In the genomic region with DNA sequence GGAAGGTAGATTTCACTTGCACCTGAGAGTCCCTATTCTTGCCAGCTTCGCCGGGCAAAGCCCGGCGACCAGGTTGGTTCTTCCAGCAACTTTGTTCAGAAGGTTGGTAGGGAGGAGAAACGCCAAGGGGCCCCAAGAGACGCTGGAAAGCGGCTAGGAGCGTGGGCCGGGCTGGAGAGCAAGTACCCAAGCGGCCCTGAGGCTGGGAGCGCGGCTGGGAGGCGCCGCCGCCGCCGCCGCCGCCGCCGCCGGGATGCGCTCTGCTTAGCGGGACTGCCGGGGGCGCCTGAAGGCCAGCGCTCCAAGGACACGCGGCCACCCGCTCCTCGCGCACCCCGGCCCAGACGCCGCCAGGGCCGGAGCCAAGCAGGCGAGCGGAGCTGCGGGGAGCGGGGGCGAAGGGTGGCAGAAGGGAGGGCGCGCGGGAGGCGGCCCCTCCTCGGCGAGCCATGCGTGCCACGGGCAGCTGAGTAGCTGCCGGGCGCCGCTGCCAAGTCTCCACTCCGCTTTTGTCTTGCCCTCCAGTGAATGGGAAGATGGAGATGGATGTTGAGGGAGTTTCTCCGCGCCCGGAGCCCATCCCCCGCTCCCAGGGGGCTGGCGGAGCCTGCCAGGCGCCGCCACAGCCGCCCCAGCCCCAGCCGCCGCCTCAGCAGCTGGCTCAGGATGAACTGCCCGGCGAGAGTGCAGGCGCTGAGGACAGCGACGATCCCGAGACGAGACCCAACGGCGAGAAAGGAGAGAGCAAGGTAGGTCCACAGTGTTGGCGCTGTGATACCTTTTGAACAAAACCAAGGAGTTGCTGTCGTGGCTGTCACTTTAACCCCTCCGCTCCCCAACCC, we compare ENCODE assay signal across 8 cellular contexts.
DNase-seq lines count a peak whose midpoint lies in the region; ATAC-seq, FAIRE-seq and TF ChIP-seq lines count a peak whose summit lies in the region.

No MANE protein-coding gene starts in this region.

- ATAC-seq in HG02938 (IDR thresholded peaks at IDR 0.05; ENCODE audit: unreplicated experiment): no peak

- DNase-seq in AG08396 (ENCODE audit: low spot score) (peak; percentile 51), NCI-H146 treated with DMSO at 0.1 percent for 48 hours (lab: John Stamatoyannopoulos, UW; ENCODE audit: unreplicated experiment) (peak; percentile 29), H1 (ENCODE audit: low read depth in 1 of 2, low spot score in 2 of 2) (peak in 1 of 2 experiments; percentile 84), myocyte (ENCODE audit: low read depth) (peak; percentile 52), HTR-8/SVneo (ENCODE audit: insufficient read length, low spot score) (no peak)
- DNase-seq in stimulated activated CD4-positive, alpha-beta T cell treated with anti-CD3 and anti-CD28 coated beads, Interleukin-12 subunit alpha, Interleukin-12 subunit beta, amount 100 ng/mL, for 4 hours: no peak
- DNase-seq in activated T-helper 2 cell treated with anti-CD3 and anti-CD28 coated beads, Interferon-gamma antibody, Interleukin-2, Interleukin-4, amounts not matched to agents 10 μg/mL and 5 μg/mL and 100 μg/mL, durations not matched to agents 14 hours and 24 hours and 36 hours (ENCODE audit: low spot score): no peak

- no peak overlapping the region for H3K56ac ChIP-seq in H1 (replicated peaks; ENCODE audit: insufficient read length, low read depth, low read length)

- no peak; a peak in 1 of 3 replicates for TF ChIP-seq POLR2A in H1 (IDR thresholded peaks at IDR 0.05; ENCODE audit: control extremely low read depth in 1 of 2, low read depth in 2 of 2, low read length in 2 of 2)

- H3K27me3 Mint-ChIP-seq in activated T-helper 2 cell treated with anti-CD3 and anti-CD28 coated beads, Interferon-gamma antibody, Interleukin-2, Interleukin-4, amounts not matched to agents 10 μg/mL and 5 μg/mL and 100 μg/mL, durations not matched to agents 14 hours and 24 hours and 36 hours (ENCODE audit: low read depth): peaks cover 53% of the 10 kb centered on the region

- H3K36me3 Mint-ChIP-seq in activated T-helper 2 cell treated with anti-CD3 and anti-CD28 coated beads, Interferon-gamma antibody, Interleukin-2, Interleukin-4, amounts not matched to agents 10 μg/mL and 5 μg/mL and 100 μg/mL, durations not matched to agents 14 hours and 24 hours and 36 hours (ENCODE audit: low read depth): no peaks in the 10 kb centered on the region

- peaks cover 0 to 23% (median 12%) of the 10 kb centered on the region in 4 experiments; a peak in 6 of 7 replicates for H3K27me3 ChIP-seq in H1 (replicated peaks in 1 of 4; ENCODE audit: control insufficient read depth in 3 of 4, extremely low read depth in 1 of 4, insufficient read depth in 3 of 4, low read length in 3 of 4)

- H3K36me3 ChIP-seq in H1 (ENCODE audit: control insufficient read depth in 2 of 4, insufficient read depth in 4 of 4, low read length in 3 of 4): no peaks in the 10 kb centered on the region

- H3K23ac ChIP-seq in H1 (ENCODE audit: insufficient read length): no peak overlapping the region

- H3K14ac ChIP-seq in H1 (ENCODE audit: insufficient read length): peak overlapping the region; percentile 94

- 0 out of 2 replicates have a peak overlapping the region, but pooled peaks have one; percentile 63 for H2BK12ac ChIP-seq in H1 (ENCODE audit: low read depth, low read length)

- no peaks in the 10 kb centered on the region for H3K9me3 ChIP-seq in H1 (ENCODE audit: insufficient read depth in 2 of 2, low read depth in 1 of 2, low read length in 1 of 2)

- peak overlapping the region in 3 of 4 experiments; percentile 31 to 51 (median 41); a peak in 5 of 7 replicates for H3K9ac ChIP-seq in H1 (replicated peaks in 1 of 4; ENCODE audit: extremely low read depth in 1 of 4, low read depth in 3 of 4, low read length in 3 of 4)

- H2BK20ac ChIP-seq in H1 (ENCODE audit: low read length): no peak overlapping the region

- H2BK5ac ChIP-seq in H1 (ENCODE audit: low read depth, low read length): no peak overlapping the region

- CTCF ChIA-PET in H1 (lab: Charles Lee; ENCODE audit: partially characterized antibody): interaction anchor here (1.3 to 1.6 kb wide), 4 partner anchors 14 to 187 kb away, joined by 3 to 5 read pairs (median 4); no protein-coding TSS in a partner anchor

- peak overlapping the region; percentile 45 for H4K8ac ChIP-seq in H1 (ENCODE audit: extremely low read depth, insufficient read depth, low read length)

- intact Hi-C loops in activated T-helper 2 cell treated with anti-CD3 and anti-CD28 coated beads, Interferon-gamma antibody, Interleukin-2, Interleukin-4, amounts not matched to agents 10 μg/mL and 5 μg/mL and 100 μg/mL, durations not matched to agents 14 hours and 24 hours and 36 hours (cut with micrococcal nuclease): loop anchor here (5.0 kb wide), 1 partner anchor 844 kb away; no protein-coding TSS in a partner anchor

- no peaks in the 10 kb centered on the region for H3K9me3 Mint-ChIP-seq in activated T-helper 2 cell treated with anti-CD3 and anti-CD28 coated beads, Interferon-gamma antibody, Interleukin-2, Interleukin-4, amounts not matched to agents 10 μg/mL and 5 μg/mL and 100 μg/mL, durations not matched to agents 14 hours and 24 hours and 36 hours

- H3K4me3 Mint-ChIP-seq in activated T-helper 2 cell treated with anti-CD3 and anti-CD28 coated beads, Interferon-gamma antibody, Interleukin-2, Interleukin-4, amounts not matched to agents 10 μg/mL and 5 μg/mL and 100 μg/mL, durations not matched to agents 14 hours and 24 hours and 36 hours (ENCODE audit: low read depth): no peak overlapping the region

- FAIRE-seq in H1 (lab: Jason Lieb, UNC) (no peak), HTR-8/SVneo (lab: Jason Lieb, UNC) (no peak)

- no peaks in the 10 kb centered on the region; the same call in 1 of the 2 replicates for H3K79me1 ChIP-seq in H1 (ENCODE audit: low read depth, low read length)

- H2BK120ac ChIP-seq in H1 (replicated peaks; ENCODE audit: low read depth, low read length): no peak overlapping the region

- H3K4me3 ChIP-seq in H1 (ENCODE audit: extremely low read depth in 1 of 4, insufficient read depth in 2 of 4, low read depth in 3 of 4, low read length in 4 of 4): peak overlapping the region; percentile 66 to 79 (median 70)

- H3K4ac ChIP-seq in H1 (replicated peaks; ENCODE audit: insufficient read length, low read depth, low read length): no peak overlapping the region

- H3K4me1 Mint-ChIP-seq in activated T-helper 2 cell treated with anti-CD3 and anti-CD28 coated beads, Interferon-gamma antibody, Interleukin-2, Interleukin-4, amounts not matched to agents 10 μg/mL and 5 μg/mL and 100 μg/mL, durations not matched to agents 14 hours and 24 hours and 36 hours (ENCODE audit: low read depth): peaks cover 2% of the 10 kb centered on the region

- 0 out of 4 replicates have a peak, but pooled peaks cover 0 to 4% of the 10 kb centered on the region in 2 experiments for H3K79me2 ChIP-seq in H1 (ENCODE audit: control insufficient read depth in 1 of 2, insufficient read depth in 2 of 2, low read length in 2 of 2)

- peak overlapping the region; percentile 66 for H4K91ac ChIP-seq in H1 (replicated peaks; ENCODE audit: insufficient read length, low read length)

- peak overlapping the region; percentile 14; the same call in 1 of the 2 replicates for H2AFZ ChIP-seq in H1 (ENCODE audit: low read length)

- H3K27ac ChIP-seq in H1 (ENCODE audit: low read depth, low read length): no peak overlapping the region

- H3K18ac ChIP-seq in H1 (ENCODE audit: extremely low read depth, low read length): no peak overlapping the region

- H2AK5ac ChIP-seq in H1 (ENCODE audit: low read depth, low read length): no peak overlapping the region

- no peak overlapping the region for H2BK15ac ChIP-seq in H1 (ENCODE audit: low read length)

- peaks cover 0 to 17% (median 7%) of the 10 kb centered on the region in 4 experiments; a peak in 5 of 7 replicates for H3K4me1 ChIP-seq in H1 (replicated peaks in 1 of 4; ENCODE audit: control insufficient read depth in 3 of 4, insufficient read depth in 4 of 4, low read length in 3 of 4)

- no peak for TF ChIP-seq RAD21 in H1 (IDR thresholded peaks at IDR 0.05 in 1 of 2, conservative IDR thresholded peaks at IDR 0.05 in 1 of 2; ENCODE audit: low read depth in 2 of 2, low read length in 2 of 2)

- no peak for TF ChIP-seq CTCF in H1 (IDR thresholded peaks at IDR 0.05; ENCODE audit: control extremely low read depth in 1 of 3, insufficient read depth in 1 of 3, low read depth in 1 of 3, low read length in 3 of 3)

- H3K23me2 ChIP-seq in H1 (ENCODE audit: low read depth, low read length): peaks cover 10% of the 10 kb centered on the region

- 2% methylated on average over 35 of the region's 75 CpGs; no CpG with 5 or more reads in 1 of the 2 experiments for WGBS in H1 (ENCODE audit: extremely low coverage in 1 of 2, insufficient coverage in 1 of 2, insufficient read length in 1 of 2, insufficient replicate concordance in 2 of 2, low coverage in 1 of 2, low lambda C conversion rate in 2 of 2, missing lambda C conversion rate in 1 of 2), 2 experiments

- TF ChIP-seq EP300 in H1 (IDR thresholded peaks at IDR 0.05; ENCODE audit: borderline replicate concordance in 1 of 2, low read depth in 2 of 2, low read length in 2 of 2): no peak; a peak in 1 of 3 replicates

- H3K4me2 ChIP-seq in H1 (ENCODE audit: insufficient read depth in 1 of 2, low read depth in 2 of 2, low read length in 2 of 2): peak overlapping the region; percentile 92 to 93

- no peak overlapping the region for H3K27ac Mint-ChIP-seq in activated T-helper 2 cell treated with anti-CD3 and anti-CD28 coated beads, Interferon-gamma antibody, Interleukin-2, Interleukin-4, amounts not matched to agents 10 μg/mL and 5 μg/mL and 100 μg/mL, durations not matched to agents 14 hours and 24 hours and 36 hours

- peaks cover 0 to 1% of the 10 kb centered on the region in 2 experiments for H4K20me1 ChIP-seq in H1 (replicated peaks in 1 of 2; ENCODE audit: control insufficient read depth in 1 of 2, insufficient read depth in 2 of 2, low read length in 2 of 2)

- POLR2A ChIA-PET in H1 (lab: Charles Lee; ENCODE audit: partially characterized antibody): interaction anchor here (0.6 to 1.5 kb wide), 6 partner anchors 9 to 1863 kb away, joined by 3 to 7 read pairs (median 4); no protein-coding TSS in a partner anchor

- H4K5ac ChIP-seq in H1 (ENCODE audit: insufficient read length, low read depth, low read length): peak overlapping the region; percentile 13

TF ChIP-seq in H1, 55 proteins besides CTCF, POLR2A, EP300 and RAD21 (continues in another document):
- TF ChIP-seq CBX5 (IDR thresholded peaks at IDR 0.05; ENCODE audit: low read depth, low read length) (no peak), EGR1 (IDR thresholded peaks at IDR 0.05; ENCODE audit: borderline replicate concordance, low read depth, low read length) (no peak; the same call in 1 of the 2 replicates), CHD1 (IDR thresholded peaks at IDR 0.05; ENCODE audit: low read depth, low read length) (no peak), KDM4A (IDR thresholded peaks at IDR 0.05; ENCODE audit: low read depth, low read length, severe bottlenecking) (peak; percentile 95)
- TF ChIP-seq, protein P1, sequence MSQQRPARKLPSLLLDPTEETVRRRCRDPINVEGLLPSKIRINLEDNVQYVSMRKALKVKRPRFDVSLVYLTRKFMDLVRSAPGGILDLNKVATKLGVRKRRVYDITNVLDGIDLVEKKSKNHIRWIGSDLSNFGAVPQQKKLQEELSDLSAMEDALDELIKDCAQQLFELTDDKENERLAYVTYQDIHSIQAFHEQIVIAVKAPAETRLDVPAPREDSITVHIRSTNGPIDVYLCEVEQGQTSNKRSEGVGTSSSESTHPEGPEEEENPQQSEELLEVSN (IDR thresholded peaks at IDR 0.05): 0 out of 2 replicates have a peak, but pooled peaks have one; percentile 26

Comparison
In these comparisons a context has a peak if more than half of its experiments do, and no peak if none do; other contexts are left out.
1. DNase-seq: peak in AG08396 (single experiment), NCI-H146 treated with DMSO at 0.1 percent for 48 hours (single experiment) and myocyte (single experiment); none in HTR-8/SVneo (single experiment), stimulated activated CD4-positive, alpha-beta T cell treated with anti-CD3 and anti-CD28 coated beads, Interleukin-12 subunit alpha, Interleukin-12 subunit beta, amount 100 ng/mL, for 4 hours (single experiment) and activated T-helper 2 cell treated with anti-CD3 and anti-CD28 coated beads, Interferon-gamma antibody, Interleukin-2, Interleukin-4, amounts not matched to agents 10 μg/mL and 5 μg/mL and 100 μg/mL, durations not matched to agents 14 hours and 24 hours and 36 hours (single experiment).